Comparison of ENCODE assay signal across 18 cellular contexts in genomic region chr1:213783273-213783672, GRCh38.
"Had no signal": no experiment of that assay in that cellular context is flagged by ENCODE, and none has a peak within 500 bp of the region (broad histone marks: within the 10 kb centered on the region; RNA-seq: fewer than 3 reads in every experiment).

No MANE protein-coding gene starts in this region.

- H3K4me3 Mint-ChIP-seq: activated CD8-positive, alpha-beta T cell treated with anti-CD3 and anti-CD28 coated beads for 36 hours; memory B cell; stimulated activated memory B cell treated with anti-CD40 and anti-IgM and Interleukin-4, amounts not matched to agents 10 μg/mL and 1 μg/mL and 100 μg/mL, for 72 hours had no signal

- ATAC-seq: activated CD8-positive, alpha-beta T cell treated with anti-CD3 and anti-CD28 coated beads for 36 hours; activated naive CD8-positive, alpha-beta T cell treated with anti-CD3 and anti-CD28 coated beads, Interleukin-2, amount 50 U/mL, for 24 hours; activated T-cell treated with anti-CD3 and anti-CD28 coated beads, Interleukin-2, amount 50 U/mL, for 72 hours; foreskin keratinocyte; left ventricle myocardium superior; mucosa of descending colon; stimulated activated memory B cell treated with anti-CD40 and anti-IgM and Interleukin-4, amounts not matched to agents 10 μg/mL and 1 μg/mL and 100 μg/mL, for 72 hours had no signal

- H3K27ac ChIP-seq: foreskin keratinocyte, right atrium auricular region, thyroid gland had no signal

- DNase-seq: activated CD4-positive, alpha-beta T cell treated with anti-CD3 and anti-CD28 coated beads for 1 hour; activated CD8-positive, alpha-beta T cell treated with anti-CD3 and anti-CD28 coated beads for 36 hours; activated gamma-delta T cell treated with Interleukin-2 at 50 U/mL for 16 hours; activated naive CD8-positive, alpha-beta T cell treated with anti-CD3 and anti-CD28 coated beads, Interleukin-2, amount 50 U/mL, for 24 hours; activated T-cell treated with anti-CD3 and anti-CD28 coated beads, Interleukin-2, amount 50 U/mL, for 72 hours; aorta; effector CD8-positive, alpha-beta T cell; foreskin keratinocyte; kidney glomerular epithelial cell; left ventricle myocardium superior; mucosa of descending colon; occipital lobe; stimulated activated CD4-positive, alpha-beta T cell treated with anti-CD3 and anti-CD28 coated beads, Interleukin-2, amount 100 ng/mL, for 48 hours; thyroid gland had no signal

- H3K36me3 ChIP-seq: right atrium auricular region, thyroid gland had no signal

- H3K9me3 ChIP-seq: mucosa of descending colon, right atrium auricular region, thyroid gland had no signal

- H3K4me3 ChIP-seq: mucosa of descending colon, right atrium auricular region, thyroid gland had no signal

- H3K9me3 Mint-ChIP-seq: activated CD8-positive, alpha-beta T cell treated with anti-CD3 and anti-CD28 coated beads for 36 hours; activated T-cell treated with anti-CD3 and anti-CD28 coated beads, Interleukin-2, amount 50 U/mL, for 72 hours; stimulated activated memory B cell treated with anti-CD40 and anti-IgM and Interleukin-4, amounts not matched to agents 10 μg/mL and 1 μg/mL and 100 μg/mL, for 72 hours had no signal

- H3K27ac Mint-ChIP-seq: activated CD8-positive, alpha-beta T cell treated with anti-CD3 and anti-CD28 coated beads for 36 hours; activated naive CD8-positive, alpha-beta T cell treated with anti-CD3 and anti-CD28 coated beads, Interleukin-2, amount 50 U/mL, for 24 hours; activated T-cell treated with anti-CD3 and anti-CD28 coated beads, Interleukin-2, amount 50 U/mL, for 72 hours; memory B cell; progenitor cell of endocrine pancreas; stimulated activated memory B cell treated with anti-CD40 and anti-IgM and Interleukin-4, amounts not matched to agents 10 μg/mL and 1 μg/mL and 100 μg/mL, for 72 hours had no signal

- H3K27me3 ChIP-seq: right atrium auricular region, thyroid gland had no signal

- H3K36me3 Mint-ChIP-seq: memory B cell; stimulated activated memory B cell treated with anti-CD40 and anti-IgM and Interleukin-4, amounts not matched to agents 10 μg/mL and 1 μg/mL and 100 μg/mL, for 72 hours had no signal

- H3K4me1 Mint-ChIP-seq: memory B cell; stimulated activated memory B cell treated with anti-CD40 and anti-IgM and Interleukin-4, amounts not matched to agents 10 μg/mL and 1 μg/mL and 100 μg/mL, for 72 hours had no signal

- H3K4me1 ChIP-seq: foreskin keratinocyte, right atrium auricular region, thyroid gland had no signal
